In the genomic region with DNA sequence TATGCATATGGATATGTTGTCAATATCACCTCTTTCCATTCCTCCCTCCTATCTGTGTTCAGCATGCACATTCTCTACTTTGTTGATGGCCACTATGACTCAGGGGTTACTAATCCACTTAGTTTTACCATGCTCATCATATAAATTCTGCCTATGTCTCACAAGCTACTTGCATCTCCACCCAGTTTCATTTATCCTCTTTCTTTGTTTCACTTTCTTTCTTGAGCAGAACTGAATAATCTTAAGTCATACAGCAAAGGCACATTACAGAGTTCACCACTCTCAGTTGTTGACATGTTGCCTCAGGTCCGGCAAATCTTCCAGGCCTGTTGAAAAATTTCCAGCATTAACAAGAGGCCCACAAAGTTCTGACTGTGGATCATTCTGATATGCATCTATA, we compare ENCODE assay signal across 8 cellular contexts.
DNase-seq lines count a peak whose midpoint lies in the region; ATAC-seq and TF ChIP-seq lines count a peak whose summit lies in the region.

No MANE protein-coding gene starts in this region.

- no peaks in the 10 kb centered on the region for H3K36me3 ChIP-seq in CD4-positive, CD25-positive, alpha-beta regulatory T cell (ENCODE audit: control insufficient read depth, insufficient read depth, low read length)

- H3K4me3 ChIP-seq in CD4-positive, CD25-positive, alpha-beta regulatory T cell (ENCODE audit: low read depth, low read length): peak overlapping the region; percentile 93
- no peak overlapping the region for H3K4me3 ChIP-seq in fibroblast of pulmonary artery (replicated peaks; ENCODE audit: low read depth, low read length)

- H3K27me3 Mint-ChIP-seq in CD4-positive, CD25-positive, alpha-beta regulatory T cell: no peaks in the 10 kb centered on the region
- H3K27me3 Mint-ChIP-seq in T-helper 17 cell: no peaks in the 10 kb centered on the region

- ATAC-seq in CD4-positive, CD25-positive, alpha-beta regulatory T cell (ENCODE audit: low read depth in 2 of 2): peak; percentile 79 to 84
- ATAC-seq in HG03135 (IDR thresholded peaks at IDR 0.05; ENCODE audit: unreplicated experiment) (peak; percentile 90), T-helper 17 cell (peak; percentile 73)
- peak; percentile 96 for ATAC-seq in stimulated activated naive CD8-positive, alpha-beta T cell treated with anti-CD3 and anti-CD28 coated beads, Interleukin-15, Interleukin-2, amounts not matched to agents 100 U/mL and 50 U/mL, for 24 hours

- peaks cover 41% of the 10 kb centered on the region for H3K4me1 ChIP-seq in CD4-positive, CD25-positive, alpha-beta regulatory T cell (ENCODE audit: control insufficient read depth, insufficient read depth, low read length, poor library complexity, severe bottlenecking)

- H3K9me3 Mint-ChIP-seq in CD4-positive, CD25-positive, alpha-beta regulatory T cell: peaks cover 0 to 2% (median 0%) of the 10 kb centered on the region in 7 donors

- no peaks in the 10 kb centered on the region for H3K9me3 ChIP-seq in CD4-positive, CD25-positive, alpha-beta regulatory T cell (ENCODE audit: control insufficient read depth in 2 of 2, low read length in 2 of 2)
- no peaks in the 10 kb centered on the region for H3K9me3 ChIP-seq in T-helper 17 cell (ENCODE audit: control insufficient read depth, low read length, poor library complexity, severe bottlenecking)

- peak in 2 of 3 donors; percentile 59 to 93 for DNase-seq in CD4-positive, CD25-positive, alpha-beta regulatory T cell
- DNase-seq in T-helper 17 cell (no peak), fibroblast of pulmonary artery (ENCODE audit: low read depth) (peak; percentile 71), medulla oblongata (ENCODE audit: extremely low spot score) (no peak), KBM-7 (no peak)
- no peak for DNase-seq in stimulated activated naive CD8-positive, alpha-beta T cell treated with anti-CD3 and anti-CD28 coated beads, Interleukin-15, Interleukin-2, amounts not matched to agents 100 U/mL and 50 U/mL, for 24 hours

- H3K36me3 Mint-ChIP-seq in CD4-positive, CD25-positive, alpha-beta regulatory T cell: no peaks in the 10 kb centered on the region
- peaks cover 2% of the 10 kb centered on the region for H3K36me3 Mint-ChIP-seq in T-helper 17 cell (ENCODE audit: low read depth)

- in situ Hi-C loops in KBM-7 (cut with MboI; ENCODE audit: low pct_unique_long_range_greater_than_20kb, low sequenced_read_pairs): no loop called here

- peak overlapping the region; percentile 77 to 97 (median 86) for H3K27ac Mint-ChIP-seq in CD4-positive, CD25-positive, alpha-beta regulatory T cell
- peak overlapping the region; percentile 93 for H3K27ac Mint-ChIP-seq in T-helper 17 cell

- TF ChIP-seq CTCF in fibroblast of pulmonary artery (IDR thresholded peaks at IDR 0.05; ENCODE audit: low read length, missing control alignments): no peak

- TF ChIP-seq POLR2A in GM19099 (IDR thresholded peaks at IDR 0.05; ENCODE audit: extremely low read depth, insufficient read length, low read depth): peak; percentile 37

- H3K27ac ChIP-seq in CD4-positive, CD25-positive, alpha-beta regulatory T cell (ENCODE audit: insufficient read depth, low read length, poor library complexity, severe bottlenecking): peak overlapping the region; percentile 90

- peaks cover 15 to 46% (median 36%) of the 10 kb centered on the region in 4 donors for H3K4me1 Mint-ChIP-seq in CD4-positive, CD25-positive, alpha-beta regulatory T cell
- H3K4me1 Mint-ChIP-seq in T-helper 17 cell: peaks cover 24% of the 10 kb centered on the region

- H3K4me3 Mint-ChIP-seq in CD4-positive, CD25-positive, alpha-beta regulatory T cell: peak overlapping the region; percentile 52 to 79 (median 68)
- H3K4me3 Mint-ChIP-seq in T-helper 17 cell: peak overlapping the region; percentile 83

- H3K27me3 ChIP-seq in CD4-positive, CD25-positive, alpha-beta regulatory T cell (ENCODE audit: control insufficient read depth, insufficient read depth, low read length): no peaks in the 10 kb centered on the region

Comparison
In these comparisons a context has a peak if more than half of its experiments do, and no peak if none do; other contexts are left out.
1. DNase-seq: peak in CD4-positive, CD25-positive, alpha-beta regulatory T cell (2 of 3) and fibroblast of pulmonary artery (single experiment); none in T-helper 17 cell (0 of 3), stimulated activated naive CD8-positive, alpha-beta T cell treated with anti-CD3 and anti-CD28 coated beads, Interleukin-15, Interleukin-2, amounts not matched to agents 100 U/mL and 50 U/mL, for 24 hours (single experiment), medulla oblongata (single experiment) and KBM-7 (single experiment).
2. Peak in every context shown above with its lines, with median percentiles within 50 percentile points of each other: ATAC-seq.